1 cellular context compared by ENCODE assay signal in the genomic region with DNA sequence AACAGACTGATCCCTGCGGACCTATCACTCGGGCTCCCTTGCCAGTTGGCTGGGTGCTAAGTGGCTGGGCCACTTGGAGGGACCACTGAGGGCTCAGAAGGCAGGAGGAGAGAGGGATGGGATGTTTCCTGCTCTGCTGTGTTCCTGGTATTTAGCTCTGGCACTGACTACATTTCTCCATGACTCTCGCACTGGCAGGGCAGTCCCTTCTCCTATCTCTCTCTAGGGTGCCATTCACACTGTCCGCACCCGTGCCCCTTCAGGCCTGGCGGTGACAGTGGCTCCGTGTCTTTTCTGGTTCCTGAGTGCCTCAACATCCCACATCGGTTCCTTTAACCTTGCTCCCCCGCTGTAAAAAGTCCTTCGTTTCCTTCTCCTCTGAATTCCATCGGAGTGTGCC.
TF ChIP-seq lines count a peak whose summit lies in the region.

No MANE protein-coding gene starts in this region.

TF ChIP-seq in H1, 55 proteins besides CTCF, POLR2A, EP300 and RAD21:
- TF ChIP-seq, protein P1, sequence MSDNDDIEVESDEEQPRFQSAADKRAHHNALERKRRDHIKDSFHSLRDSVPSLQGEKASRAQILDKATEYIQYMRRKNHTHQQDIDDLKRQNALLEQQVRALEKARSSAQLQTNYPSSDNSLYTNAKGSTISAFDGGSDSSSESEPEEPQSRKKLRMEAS (IDR thresholded peaks at IDR 0.05), result no peak
